ENCODE assay signal across 30 cellular contexts in the genomic region with DNA sequence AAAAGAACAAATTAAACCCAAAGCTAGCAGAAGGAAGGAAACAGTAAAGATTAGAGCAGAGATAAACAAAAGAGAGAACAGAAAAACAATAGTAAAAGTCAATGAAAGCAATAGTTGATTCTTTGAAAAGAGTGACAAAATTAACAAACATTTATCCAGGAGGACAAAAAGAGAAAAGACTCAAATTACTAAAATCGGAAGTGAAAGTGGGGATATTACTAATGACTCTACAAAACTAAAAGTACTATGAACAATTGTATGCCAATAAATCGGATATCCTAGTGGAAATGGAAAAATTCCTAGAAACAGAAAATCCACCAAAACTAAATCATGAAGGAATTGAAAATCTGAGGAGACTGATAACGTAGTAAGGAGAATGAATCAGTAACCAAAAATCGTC.
A peak's percentile ranks its signal among the peaks of the same experiment; 100 is the strongest.
DNase-seq lines count a peak whose midpoint lies in the region; ATAC-seq and TF ChIP-seq lines count a peak whose summit lies in the region.
"Had no signal": no experiment of that assay in that cellular context is flagged by ENCODE, and none has a peak within 500 bp of the region (broad histone marks: within the 10 kb centered on the region; RNA-seq: fewer than 3 reads in every experiment).

No MANE protein-coding gene starts in this region.

- H3K27ac Mint-ChIP-seq in activated naive CD8-positive, alpha-beta T cell treated with anti-CD3 and anti-CD28 coated beads, Interleukin-2, amount 10 ng/mL, durations not matched to agents 7 days and 5 days: peak overlapping the region; percentile 15
- no peak overlapping the region for H3K27ac Mint-ChIP-seq in activated naive CD8-positive, alpha-beta T cell treated with anti-CD3 and anti-CD28 coated beads for 36 hours
- H3K27ac Mint-ChIP-seq in WTC11: peak overlapping the region; percentile 13; the same call in 1 of the 2 replicates
- H3K27ac Mint-ChIP-seq: neural progenitor cell had no signal

- TF ChIP-seq CTCF in HEK293 (tag by site-specific recombination; IDR thresholded peaks at IDR 0.05): no peak
- no peak for TF ChIP-seq CTCF in WTC11 (IDR thresholded peaks at IDR 0.05)
- TF ChIP-seq CTCF in prostate gland (IDR thresholded peaks at IDR 0.05): no peak

- DNase-seq in activated naive CD8-positive, alpha-beta T cell treated with anti-CD3 and anti-CD28 coated beads, Interleukin-2, amount 10 ng/mL, durations not matched to agents 7 days and 5 days: no peak
- DNase-seq in activated naive CD8-positive, alpha-beta T cell treated with anti-CD3 and anti-CD28 coated beads for 36 hours: no peak
- DNase-seq in WTC11 (ENCODE audit: low spot score) (no peak), prostate gland (ENCODE audit: low spot score) (no peak)
- no peak for DNase-seq in stimulated activated CD4-positive, alpha-beta T cell treated with anti-CD3 and anti-CD28 coated beads, Interleukin-4, amount 100 ng/mL, for 24 hours
- DNase-seq: activated CD4-positive, alpha-beta T cell treated with anti-CD3 and anti-CD28 coated beads, Interleukin-2, amount 50 U/mL, for 1 hour; activated CD4-positive, CD25-positive, alpha-beta regulatory T cell; activated naive CD4-positive, alpha-beta T cell treated with anti-CD3 and anti-CD28 coated beads, Interleukin-2, amount 50 U/mL, for 16 hours; cortex of kidney; DMS153; head of caudate nucleus; mesenchymal stem cell; NCI-H1436; NCI-H345; NCI-H69; pancreas; retina; small intestine; stimulated activated naive CD4-positive, alpha-beta T cell; uterus had no signal

- H3K4me1 Mint-ChIP-seq in activated naive CD8-positive, alpha-beta T cell treated with anti-CD3 and anti-CD28 coated beads, Interleukin-2, amount 10 ng/mL, durations not matched to agents 7 days and 5 days: peaks cover 16% of the 10 kb centered on the region
- H3K4me1 Mint-ChIP-seq in activated naive CD8-positive, alpha-beta T cell treated with anti-CD3 and anti-CD28 coated beads for 36 hours: peaks cover 7% of the 10 kb centered on the region
- peaks cover 8% of the 10 kb centered on the region for H3K4me1 Mint-ChIP-seq in WTC11
- H3K4me1 Mint-ChIP-seq: neural progenitor cell had no signal

- H3K4me1 ChIP-seq in HEK293 (ENCODE audit: control insufficient read depth, insufficient read depth, low read length) (no peaks in the 10 kb centered on the region), prostate gland (replicated peaks) (no peaks in the 10 kb centered on the region)
- H3K4me1 ChIP-seq: ascending aorta, BLaER1, esophagus muscularis mucosa, pancreas, uterus had no signal

- no peak overlapping the region for H3K4me3 Mint-ChIP-seq in activated naive CD8-positive, alpha-beta T cell treated with anti-CD3 and anti-CD28 coated beads, Interleukin-2, amount 10 ng/mL, durations not matched to agents 7 days and 5 days
- no peak overlapping the region for H3K4me3 Mint-ChIP-seq in activated naive CD8-positive, alpha-beta T cell treated with anti-CD3 and anti-CD28 coated beads for 36 hours
- H3K4me3 Mint-ChIP-seq in WTC11: no peak overlapping the region
- H3K4me3 Mint-ChIP-seq: neural progenitor cell had no signal

- H3K4me3 ChIP-seq in HEK293 (ENCODE audit: low read depth, low read length): no peak overlapping the region
- no peak overlapping the region for H3K4me3 ChIP-seq in prostate gland
- H3K4me3 ChIP-seq: ascending aorta, BLaER1, esophagus muscularis mucosa, neural progenitor cell, pancreas, SJSA1, uterus had no signal

- intact Hi-C loops in prostate gland (cut with DNase I): no loop called here

- peaks cover 3% of the 10 kb centered on the region for H3K9me3 Mint-ChIP-seq in activated naive CD8-positive, alpha-beta T cell treated with anti-CD3 and anti-CD28 coated beads, Interleukin-2, amount 10 ng/mL, durations not matched to agents 7 days and 5 days
- peaks cover 7% of the 10 kb centered on the region for H3K9me3 Mint-ChIP-seq in activated naive CD8-positive, alpha-beta T cell treated with anti-CD3 and anti-CD28 coated beads for 36 hours
- H3K9me3 Mint-ChIP-seq in WTC11: no peaks in the 10 kb centered on the region

- H3K9me3 ChIP-seq in HEK293 (ENCODE audit: control insufficient read depth, insufficient read depth, low read depth, low read length) (no peaks in the 10 kb centered on the region), prostate gland (no peaks in the 10 kb centered on the region)
- H3K9me3 ChIP-seq: ascending aorta, BLaER1, esophagus muscularis mucosa, pancreas, SJSA1, uterus had no signal

- POLR2A ChIA-PET in activated naive CD8-positive, alpha-beta T cell treated with anti-CD3 and anti-CD28 coated beads, Interleukin-2, amount 10 ng/mL, durations not matched to agents 7 days and 5 days (lab: Charles Lee): no interaction called here
- POLR2A ChIA-PET in HEK293 (lab: Yijun Ruan, JAX) (no interaction called here), WTC11 (lab: Charles Lee) (no interaction called here)

- H3K27ac ChIP-seq in HEK293 (ENCODE audit: extremely low read depth, low read depth, low read length) (no peak overlapping the region), prostate gland (peak overlapping the region; percentile 24 to 30)
- H3K27ac ChIP-seq: ascending aorta, BLaER1, esophagus muscularis mucosa, foreskin keratinocyte, KMS-11, neural progenitor cell, pancreas, SJSA1, uterus had no signal

- ATAC-seq in activated naive CD8-positive, alpha-beta T cell treated with anti-CD3 and anti-CD28 coated beads, Interleukin-2, amount 10 ng/mL, durations not matched to agents 7 days and 5 days (ENCODE audit: low read depth): no peak
- ATAC-seq in WTC11: no peak
- no peak for ATAC-seq in HG02642 (IDR thresholded peaks at IDR 0.05; ENCODE audit: poor library complexity, unreplicated experiment)
- ATAC-seq: left lobe of liver, pancreas had no signal

- H3K27me3 ChIP-seq in prostate gland (replicated peaks; ENCODE audit: insufficient read depth): no peaks in the 10 kb centered on the region
- H3K27me3 ChIP-seq: ascending aorta, BLaER1, esophagus muscularis mucosa, foreskin keratinocyte, neural progenitor cell, pancreas, SJSA1, uterus had no signal

- WGBS in prostate gland: 65% methylated on average over 4 of the region's 4 CpGs

- no peak for TF ChIP-seq POLR2A in prostate gland (IDR thresholded peaks at IDR 0.05)

- no peaks in the 10 kb centered on the region for H3K27me3 Mint-ChIP-seq in activated naive CD8-positive, alpha-beta T cell treated with anti-CD3 and anti-CD28 coated beads, Interleukin-2, amount 10 ng/mL, durations not matched to agents 7 days and 5 days
- H3K27me3 Mint-ChIP-seq in activated naive CD8-positive, alpha-beta T cell treated with anti-CD3 and anti-CD28 coated beads for 36 hours: no peaks in the 10 kb centered on the region
- no peaks in the 10 kb centered on the region for H3K27me3 Mint-ChIP-seq in WTC11 (ENCODE audit: low read depth)

- H3K36me3 Mint-ChIP-seq in activated naive CD8-positive, alpha-beta T cell treated with anti-CD3 and anti-CD28 coated beads, Interleukin-2, amount 10 ng/mL, durations not matched to agents 7 days and 5 days: peaks cover 35% of the 10 kb centered on the region
- peaks cover 50% of the 10 kb centered on the region for H3K36me3 Mint-ChIP-seq in activated naive CD8-positive, alpha-beta T cell treated with anti-CD3 and anti-CD28 coated beads for 36 hours
- H3K36me3 Mint-ChIP-seq in WTC11: peaks cover 4% of the 10 kb centered on the region

- CTCF ChIA-PET in HEK293 (lab: Yijun Ruan, JAX): no interaction called here
- CTCF ChIA-PET in WTC11 (lab: Charles Lee): no interaction called here

- H3K36me3 ChIP-seq in HEK293 (ENCODE audit: control insufficient read depth in 2 of 2, insufficient read depth in 1 of 2, low read length in 2 of 2) (peaks cover 6 to 8% of the 10 kb centered on the region in 2 experiments; a peak in 2 of 3 replicates), prostate gland (no peaks in the 10 kb centered on the region)
- H3K36me3 ChIP-seq: uterus had no signal

TF ChIP-seq in HEK293, 187 proteins besides CTCF, POLR2A, EP300 and RAD21:
- TF ChIP-seq GLIS2 (tag by site-specific recombination; IDR thresholded peaks at IDR 0.05) (no peak), PRDM1 (tag by site-specific recombination; IDR thresholded peaks at IDR 0.05) (peak; percentile 62)

TF ChIP-seq in WTC11, 78 proteins besides CTCF, POLR2A, EP300 and RAD21:
- TF ChIP-seq, protein P1, sequence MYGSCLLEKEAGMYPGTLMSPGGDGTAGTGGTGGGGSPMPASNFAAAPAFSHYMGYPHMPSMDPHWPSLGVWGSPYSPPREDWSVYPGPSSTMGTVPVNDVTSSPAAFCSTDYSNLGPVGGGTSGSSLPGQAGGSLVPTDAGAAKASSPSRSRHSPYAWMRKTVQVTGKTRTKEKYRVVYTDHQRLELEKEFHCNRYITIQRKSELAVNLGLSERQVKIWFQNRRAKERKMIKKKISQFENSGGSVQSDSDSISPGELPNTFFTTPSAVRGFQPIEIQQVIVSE (CRISPR knock-in tag; IDR thresholded peaks at IDR 0.05; ENCODE audit: borderline replicate concordance): no peak
